8 cellular contexts compared by ENCODE assay signal in genomic region chr22:36029406-36029755, GRCh38. TPM values are rescaled to one million over a fixed set of nuclear protein-coding genes. Genes with fewer than 3 reads are reported as not detected.
DNase-seq lines count a peak whose midpoint lies in the region; ATAC-seq and TF ChIP-seq lines count a peak whose summit lies in the region.

No MANE protein-coding gene starts in this region.

- ATAC-seq in activated CD4-positive, alpha-beta T cell treated with anti-CD3 and anti-CD28 coated beads for 36 hours: no peak
- ATAC-seq in activated naive CD8-positive, alpha-beta T cell treated with anti-CD3 and anti-CD28 coated beads, Interleukin-2, amount 10 ng/mL, durations not matched to agents 7 days and 5 days (ENCODE audit: low read depth): no peak
- ATAC-seq in HG02759 (IDR thresholded peaks at IDR 0.05; ENCODE audit: unreplicated experiment): no peak
- no peak for ATAC-seq in HG02623 (IDR thresholded peaks at IDR 0.05; ENCODE audit: unreplicated experiment)
- ATAC-seq in GM19467 (IDR thresholded peaks at IDR 0.05; ENCODE audit: unreplicated experiment): no peak

- DNase-seq in activated CD4-positive, alpha-beta T cell treated with anti-CD3 and anti-CD28 coated beads for 36 hours: no peak
- no peak for DNase-seq in activated CD4-positive, alpha-beta T cell treated with anti-CD3 and anti-CD28 coated beads, Interleukin-2, amount 50 U/mL, for 4 hours
- no peak for DNase-seq in activated naive CD8-positive, alpha-beta T cell treated with anti-CD3 and anti-CD28 coated beads, Interleukin-2, amount 10 ng/mL, durations not matched to agents 7 days and 5 days
- DNase-seq in kidney epithelial cell (ENCODE audit: low read depth): no peak

- no peaks in the 10 kb centered on the region for H3K9me3 Mint-ChIP-seq in activated CD4-positive, alpha-beta T cell treated with anti-CD3 and anti-CD28 coated beads for 36 hours (ENCODE audit: low read depth)
- H3K9me3 Mint-ChIP-seq in activated naive CD8-positive, alpha-beta T cell treated with anti-CD3 and anti-CD28 coated beads, Interleukin-2, amount 10 ng/mL, durations not matched to agents 7 days and 5 days: no peaks in the 10 kb centered on the region

- peaks cover 2% of the 10 kb centered on the region for H3K27me3 Mint-ChIP-seq in activated CD4-positive, alpha-beta T cell treated with anti-CD3 and anti-CD28 coated beads for 36 hours
- H3K27me3 Mint-ChIP-seq in activated naive CD8-positive, alpha-beta T cell treated with anti-CD3 and anti-CD28 coated beads, Interleukin-2, amount 10 ng/mL, durations not matched to agents 7 days and 5 days: peaks cover 47% of the 10 kb centered on the region

- H3K4me3 Mint-ChIP-seq in activated CD4-positive, alpha-beta T cell treated with anti-CD3 and anti-CD28 coated beads for 36 hours: peak overlapping the region; percentile 80
- H3K4me3 Mint-ChIP-seq in activated naive CD8-positive, alpha-beta T cell treated with anti-CD3 and anti-CD28 coated beads, Interleukin-2, amount 10 ng/mL, durations not matched to agents 7 days and 5 days: peak overlapping the region; percentile 88

- POLR2A ChIA-PET in activated CD4-positive, alpha-beta T cell treated with anti-CD3 and anti-CD28 coated beads for 36 hours (lab: Charles Lee): no interaction called here
- POLR2A ChIA-PET in activated naive CD8-positive, alpha-beta T cell treated with anti-CD3 and anti-CD28 coated beads, Interleukin-2, amount 10 ng/mL, durations not matched to agents 7 days and 5 days (lab: Charles Lee): no interaction called here

- TF ChIP-seq CTCF in kidney epithelial cell (IDR thresholded peaks at IDR 0.05; ENCODE audit: insufficient read depth, low read length, poor library complexity, severe bottlenecking): no peak

- H3K4me1 Mint-ChIP-seq in activated CD4-positive, alpha-beta T cell treated with anti-CD3 and anti-CD28 coated beads for 36 hours: peaks cover 20% of the 10 kb centered on the region
- peaks cover 19% of the 10 kb centered on the region for H3K4me1 Mint-ChIP-seq in activated naive CD8-positive, alpha-beta T cell treated with anti-CD3 and anti-CD28 coated beads, Interleukin-2, amount 10 ng/mL, durations not matched to agents 7 days and 5 days

- no peaks in the 10 kb centered on the region for H3K36me3 Mint-ChIP-seq in activated CD4-positive, alpha-beta T cell treated with anti-CD3 and anti-CD28 coated beads for 36 hours (ENCODE audit: low read depth)
- H3K36me3 Mint-ChIP-seq in activated naive CD8-positive, alpha-beta T cell treated with anti-CD3 and anti-CD28 coated beads, Interleukin-2, amount 10 ng/mL, durations not matched to agents 7 days and 5 days: no peaks in the 10 kb centered on the region

- peak overlapping the region; percentile 61 for H3K27ac ChIP-seq in temporal lobe (ENCODE audit: low read depth, low read length)

- no peaks in the 10 kb centered on the region for H3K36me3 ChIP-seq in kidney epithelial cell (ENCODE audit: control insufficient read depth, insufficient read depth, low read length)

- H3K4me3 ChIP-seq in kidney epithelial cell (ENCODE audit: low read depth, low read length): peak overlapping the region; percentile 48

- H3K27me3 ChIP-seq in kidney epithelial cell (ENCODE audit: control insufficient read depth, insufficient read depth, low read length): no peaks in the 10 kb centered on the region

- H3K27ac Mint-ChIP-seq in activated CD4-positive, alpha-beta T cell treated with anti-CD3 and anti-CD28 coated beads for 36 hours: peak overlapping the region; percentile 72
- no peak overlapping the region for H3K27ac Mint-ChIP-seq in activated naive CD8-positive, alpha-beta T cell treated with anti-CD3 and anti-CD28 coated beads, Interleukin-2, amount 10 ng/mL, durations not matched to agents 7 days and 5 days

- CTCF ChIA-PET in activated CD4-positive, alpha-beta T cell treated with anti-CD3 and anti-CD28 coated beads for 36 hours (lab: Charles Lee): interaction anchor here (0.9 to 6.1 kb wide), 3 partner anchors 9 to 95 kb away, joined by 3 to 50 read pairs (median 6); no protein-coding TSS in a partner anchor

- intact Hi-C loops in activated CD4-positive, alpha-beta T cell treated with anti-CD3 and anti-CD28 coated beads for 36 hours (cut with DNase I, micrococcal nuclease): loop anchor here (1.0 to 5.0 kb wide), 6 partner anchors 35 to 727 kb away; partner anchors contain the start of genes APOL6 (in 1 of the 2) and EIF3D (in 1 of the 2)

RNA-seq across cellular contexts. Expression of gene RBFOX2, which starts 0.8 kb away (rescaled TPM):
- 1 to 10 TPM; 6.9 to 7.7 TPM for total RNA-seq in activated CD4-positive, alpha-beta T cell treated with anti-CD3 and anti-CD28 coated beads for 36 hours
- total RNA-seq in activated naive CD8-positive, alpha-beta T cell treated with anti-CD3 and anti-CD28 coated beads, Interleukin-2, amount 10 ng/mL, durations not matched to agents 7 days and 5 days: 1 to 10 TPM in 1 of 2 experiments, under 1 TPM in 1; 0.36 to 1.1 TPM
- total RNA-seq in kidney epithelial cell: 75.1 and 91.2 TPM in 2 replicates
- total RNA-seq in temporal lobe: 394 TPM
